In the genomic region with DNA sequence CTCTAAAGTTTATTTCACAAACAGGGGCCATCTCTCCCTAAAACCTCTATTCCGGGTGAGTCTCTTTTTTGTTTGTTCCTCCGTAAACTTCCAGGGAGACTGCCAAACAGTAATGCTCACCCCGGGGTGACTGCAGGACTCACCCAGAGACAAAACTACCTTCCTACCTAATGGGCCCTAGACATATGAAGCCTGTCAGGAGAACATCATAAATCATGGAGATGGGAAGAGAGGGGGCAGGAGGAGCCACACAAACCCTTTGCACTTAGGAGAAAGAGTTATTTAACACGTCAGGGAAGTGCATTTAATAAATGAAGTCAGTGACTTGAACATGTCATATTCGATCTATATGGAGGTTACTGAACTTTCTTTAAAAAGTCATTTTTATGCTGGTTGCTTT, we compare ENCODE assay signal across 17 cellular contexts.
DNase-seq lines count a peak whose midpoint lies in the region; ATAC-seq and TF ChIP-seq lines count a peak whose summit lies in the region.
"Had no signal": no experiment of that assay in that cellular context is flagged by ENCODE, and none has a peak within 500 bp of the region (broad histone marks: within the 10 kb centered on the region; RNA-seq: fewer than 3 reads in every experiment).

No MANE protein-coding gene starts in this region.

- peaks cover 30% of the 10 kb centered on the region for H3K4me1 ChIP-seq in vagina
- no peaks in the 10 kb centered on the region for H3K4me1 ChIP-seq in prostate gland (replicated peaks)

- WGBS in prostate gland = 55% methylated on average over 5 of the region's 5 CpGs

- H3K4me1 Mint-ChIP-seq in nephron progenitor cell = peaks cover 86% of the 10 kb centered on the region

- ATAC-seq in HG02642 (IDR thresholded peaks at IDR 0.05; ENCODE audit: poor library complexity, unreplicated experiment) = no peak
- ATAC-seq: GM12878 had no signal

- TF ChIP-seq CTCF in fibroblast of villous mesenchyme (IDR thresholded peaks at IDR 0.05; ENCODE audit: insufficient read depth, low read depth, low read length) (no peak), nephron progenitor cell (IDR thresholded peaks at IDR 0.05) (no peak), vagina (IDR thresholded peaks at IDR 0.05) (no peak), prostate gland (IDR thresholded peaks at IDR 0.05) (no peak)

- H3K9me3 Mint-ChIP-seq in nephron progenitor cell = peaks cover 15% of the 10 kb centered on the region
- H3K9me3 Mint-ChIP-seq: CD4-positive, alpha-beta T cell; HFFc6 had no signal

- no peaks in the 10 kb centered on the region for H3K36me3 ChIP-seq in vagina
- H3K36me3 ChIP-seq in prostate gland = no peaks in the 10 kb centered on the region

- H3K27me3 ChIP-seq in vagina (no peaks in the 10 kb centered on the region), prostate gland (replicated peaks; ENCODE audit: insufficient read depth) (no peaks in the 10 kb centered on the region)

- H3K27ac ChIP-seq in vagina = peak overlapping the region; percentile 61
- H3K27ac ChIP-seq in prostate gland = no peak overlapping the region

- H3K9me3 ChIP-seq in vagina (no peaks in the 10 kb centered on the region), prostate gland (no peaks in the 10 kb centered on the region)

- TF ChIP-seq POLR2A in vagina (IDR thresholded peaks at IDR 0.05) (no peak), prostate gland (IDR thresholded peaks at IDR 0.05) (no peak)

- peak overlapping the region; percentile 98 for H3K27ac Mint-ChIP-seq in nephron progenitor cell
- H3K27ac Mint-ChIP-seq: CD4-positive, alpha-beta T cell; HFFc6 had no signal

- H3K36me3 Mint-ChIP-seq in nephron progenitor cell (ENCODE audit: low read depth) = peaks cover 9% of the 10 kb centered on the region

- H3K4me3 ChIP-seq in fibroblast of villous mesenchyme (ENCODE audit: low read depth, low read length) (no peak overlapping the region), vagina (no peak overlapping the region), prostate gland (no peak overlapping the region)
- H3K4me3 ChIP-seq: GM12878 had no signal

- intact Hi-C loops in vagina (cut with DNase I) (no loop called here), prostate gland (cut with DNase I) (no loop called here)

- DNase-seq in KG1 (lab: John Stamatoyannopoulos, UW) = peak; percentile 47
- peak; percentile 19 for DNase-seq in fibroblast of villous mesenchyme (ENCODE audit: low read depth)
- DNase-seq in nephron progenitor cell = peak; percentile 18
- no peak for DNase-seq in vagina (ENCODE audit: extremely low spot score in 2 of 2)
- DNase-seq in prostate gland (ENCODE audit: low spot score) = no peak
- no peak for DNase-seq in hypothalamus (lab: John Stamatoyannopoulos, UW)
- DNase-seq: CD4-positive, alpha-beta T cell; DND-41; GDM1; GOT3; HFFc6; NCI-H187 treated with DMSO at 0.1 percent for 48 hours; NCI-H345; NK-92 treated with Interleukin-12 subunit alpha and Interleukin-12 subunit beta, amount 100 ng/mL, for 24 hours; SHP77 treated with DMSO at 0.1 percent for 48 hours had no signal

- peak overlapping the region; percentile 71 for H3K4me3 Mint-ChIP-seq in nephron progenitor cell
- H3K4me3 Mint-ChIP-seq: CD4-positive, alpha-beta T cell; HFFc6 had no signal

- H3K27me3 Mint-ChIP-seq in nephron progenitor cell (ENCODE audit: low read depth, poor library complexity) = peaks cover 3% of the 10 kb centered on the region
- H3K27me3 Mint-ChIP-seq: CD4-positive, alpha-beta T cell had no signal

Comparison
In these comparisons a context has a peak if more than half of its experiments do, and no peak if none do; other contexts are left out.
1. DNase-seq: peak in KG1 (single experiment), fibroblast of villous mesenchyme (single experiment) and nephron progenitor cell (single experiment); none in vagina (0 of 2), prostate gland (single experiment) and hypothalamus (0 of 51).